Comparison of ENCODE assay signal across 20 cellular contexts in the genomic region with DNA sequence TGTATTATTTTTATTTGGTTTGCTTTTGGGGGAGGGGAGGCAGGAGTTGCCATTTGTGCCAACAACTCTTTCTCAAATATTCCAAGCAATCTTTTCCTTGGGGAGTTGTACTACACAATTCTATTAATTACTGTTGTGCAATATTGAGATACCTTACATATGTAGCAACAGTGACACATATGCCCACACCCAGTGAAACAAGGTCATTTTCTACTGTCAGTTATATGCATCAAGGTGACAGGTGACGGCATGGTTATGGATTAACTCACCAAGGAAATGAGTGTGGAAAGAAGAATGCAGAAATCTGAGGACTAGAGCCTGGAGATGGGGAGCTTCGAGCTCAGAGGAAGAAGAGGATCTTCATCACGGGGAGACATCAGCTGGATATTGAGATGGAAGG. TPM values are rescaled to one million over a fixed set of nuclear protein-coding genes. Genes with fewer than 3 reads are reported as not detected.
DNase-seq lines count a peak whose midpoint lies in the region; ATAC-seq and TF ChIP-seq lines count a peak whose summit lies in the region.
"Had no signal": no experiment of that assay in that cellular context is flagged by ENCODE, and none has a peak within 500 bp of the region (broad histone marks: within the 10 kb centered on the region; RNA-seq: fewer than 3 reads in every experiment).

No MANE protein-coding gene starts in this region.

- H2BK15ac ChIP-seq in IMR-90 (ENCODE audit: low read depth, low read length): no peak overlapping the region

- no peak overlapping the region for H3K4me2 ChIP-seq in IMR-90 (ENCODE audit: low read depth, low read length)

- H2BK120ac ChIP-seq in IMR-90 (ENCODE audit: low read depth, low read length): no peak overlapping the region

- dilution Hi-C loops in IMR-90 (cut with HindIII; ENCODE audit: low sequenced_read_pairs, unreplicated experiment): no loop called here

- no peak overlapping the region for H2BK20ac ChIP-seq in IMR-90 (ENCODE audit: low read depth, low read length)

- no CpG with 5 or more reads among the region's 3 CpGs for WGBS in IMR-90 (ENCODE audit: extremely low coverage in 2 of 2, insufficient read length in 1 of 2), 2 experiments
- WGBS in body of pancreas, 2 donors: 39 to 49% methylated on average over 3 of the region's 3 CpGs

- no TSS peak for BruUV-seq in IMR-90 (replicated peaks; lab: Mats Ljungman, UMichigan)

- H4K20me1 ChIP-seq in IMR-90 (ENCODE audit: insufficient read depth, low read length): no peaks in the 10 kb centered on the region

- no peak overlapping the region for H3K4me3 ChIP-seq in IMR-90 (ENCODE audit: insufficient read depth, low read depth, low read length)
- H3K4me3 ChIP-seq in body of pancreas: no peak overlapping the region
- H3K4me3 ChIP-seq: heart left ventricle had no signal

- no peak overlapping the region for H4K5ac ChIP-seq in IMR-90 (ENCODE audit: low read depth, low read length)

- TF ChIP-seq POLR2A in IMR-90 (IDR thresholded peaks at IDR 0.05; ENCODE audit: low read depth, low read length) (no peak), body of pancreas (IDR thresholded peaks at IDR 0.05) (no peak)

- H3K36me3 ChIP-seq in IMR-90 (ENCODE audit: control insufficient read depth, insufficient read depth, low read length) (no peaks in the 10 kb centered on the region), body of pancreas (replicated peaks in 1 of 2; ENCODE audit: insufficient read depth in 1 of 2, low read depth in 2 of 2) (no peaks in the 10 kb centered on the region)
- H3K36me3 ChIP-seq: heart left ventricle had no signal

- ATAC-seq in IMR-90 (ENCODE audit: low read depth) (no peak), body of pancreas (peak; percentile 69), omental fat pad (ENCODE audit: low FRiP score) (peak; percentile 81), GM18861 (IDR thresholded peaks at IDR 0.05; ENCODE audit: unreplicated experiment) (no peak)
- ATAC-seq: activated T-cell treated with anti-CD3 and anti-CD28 coated beads, Interleukin-2, amount 50 U/mL, for 72 hours had no signal

- H3K27ac ChIP-seq in IMR-90 (ENCODE audit: insufficient read depth, low read length) (no peak overlapping the region), body of pancreas (peak overlapping the region in 3 of 4 donors; percentile 73 to 90 (median 81))

- H4K91ac ChIP-seq in IMR-90 (ENCODE audit: insufficient read depth, low read depth, low read length): no peak overlapping the region

- H3K36me3 Mint-ChIP-seq in glutamatergic neuron (ENCODE audit: unreplicated experiment): no peaks in the 10 kb centered on the region

- H3K4me3 Mint-ChIP-seq in glutamatergic neuron (ENCODE audit: unreplicated experiment): no peak overlapping the region
- H3K4me3 Mint-ChIP-seq: activated T-cell treated with anti-CD3 and anti-CD28 coated beads, Interleukin-2, amount 50 U/mL, for 72 hours; H9; stimulated activated naive CD8-positive, alpha-beta T cell treated with anti-CD3 and anti-CD28 coated beads, Interleukin-15, Interleukin-2, amounts not matched to agents 100 ng/mL and 50 ng/mL, for 24 hours had no signal

- POLR2A ChIA-PET in IMR-90 (lab: Charles Lee; ENCODE audit: unreplicated experiment): no interaction called here

- H3K9me1 ChIP-seq in IMR-90 (ENCODE audit: insufficient read depth, low read length): no peaks in the 10 kb centered on the region

- no peak overlapping the region for H2BK5ac ChIP-seq in IMR-90 (ENCODE audit: low read depth, low read length, poor library complexity, severe bottlenecking)

- no peak overlapping the region for H2AFZ ChIP-seq in IMR-90 (replicated peaks; ENCODE audit: low read length, poor library complexity)

- no peak overlapping the region for H3K56ac ChIP-seq in IMR-90 (ENCODE audit: extremely low read depth, insufficient read depth, low read length)

- no peaks in the 10 kb centered on the region for H3K9me3 Mint-ChIP-seq in glutamatergic neuron (ENCODE audit: unreplicated experiment)
- H3K9me3 Mint-ChIP-seq: activated T-cell treated with anti-CD3 and anti-CD28 coated beads, Interleukin-2, amount 50 U/mL, for 72 hours; H9; stimulated activated naive CD8-positive, alpha-beta T cell treated with anti-CD3 and anti-CD28 coated beads, Interleukin-15, Interleukin-2, amounts not matched to agents 100 ng/mL and 50 ng/mL, for 24 hours had no signal

- H3K23ac ChIP-seq in IMR-90 (ENCODE audit: low read depth, low read length): no peak overlapping the region

- no peak overlapping the region for H3K9ac ChIP-seq in IMR-90 (ENCODE audit: low read depth, low read length)

- H3K14ac ChIP-seq in IMR-90 (replicated peaks; ENCODE audit: low read depth, low read length): no peak overlapping the region

- H3K4me1 ChIP-seq in IMR-90 (ENCODE audit: control insufficient read depth, insufficient read depth, low read length) (peaks cover 1% of the 10 kb centered on the region; the same call in 1 of the 2 replicates), body of pancreas (peaks cover 35% of the 10 kb centered on the region)

- H3K27me3 ChIP-seq in IMR-90 (ENCODE audit: control insufficient read depth, insufficient read depth, low read length) (peaks cover 28% of the 10 kb centered on the region), body of pancreas (no peaks in the 10 kb centered on the region)
- H3K27me3 ChIP-seq: heart left ventricle had no signal

- no peak overlapping the region for H3K18ac ChIP-seq in IMR-90 (ENCODE audit: low read depth, low read length)

- H4K8ac ChIP-seq in IMR-90 (ENCODE audit: low read depth in 2 of 2, low read length in 2 of 2): no peak overlapping the region

- no peak overlapping the region for H2AK9ac ChIP-seq in IMR-90 (replicated peaks; ENCODE audit: low read depth, low read length, poor library complexity)

- TF ChIP-seq CTCF in IMR-90 (conservative IDR thresholded peaks at IDR 0.05; ENCODE audit: low read depth, low read length) (no peak), body of pancreas (IDR thresholded peaks at IDR 0.05) (no peak), omental fat pad (IDR thresholded peaks at IDR 0.05) (no peak), glutamatergic neuron (IDR thresholded peaks at IDR 0.05; ENCODE audit: partially characterized antibody, unreplicated experiment) (no peak)

- no peaks in the 10 kb centered on the region for H3K9me3 ChIP-seq in IMR-90 (ENCODE audit: control insufficient read depth, insufficient read depth, low read length)
- no peaks in the 10 kb centered on the region for H3K9me3 ChIP-seq in body of pancreas
- H3K9me3 ChIP-seq: heart left ventricle had no signal

- DNase-seq in DMS153 treated with DMSO at 0.1 percent for 48 hours (lab: John Stamatoyannopoulos, UW; ENCODE audit: unreplicated experiment): peak; percentile 41
- no peak for DNase-seq in IMR-90
- DNase-seq in body of pancreas: peak in 2 of 4 donors; percentile 24 to 54
- no peak for DNase-seq in omental fat pad (ENCODE audit: low spot score)
- DNase-seq in glutamatergic neuron: no peak
- DNase-seq in HK-2 (ENCODE audit: unreplicated experiment): no peak
- DNase-seq: activated CD4-positive, alpha-beta T cell treated with anti-CD3 and anti-CD28 coated beads, Interleukin-2, amount 50 U/mL, for 48 hours; activated T-cell treated with anti-CD3 and anti-CD28 coated beads, Interleukin-2, amount 50 U/mL, for 72 hours; amniotic stem cell; cortex of kidney; EL; H9; heart left ventricle; KBM-7; NCI-H1417 treated with DMSO at 0.1 percent for 48 hours had no signal

- H3K27ac Mint-ChIP-seq in glutamatergic neuron (ENCODE audit: unreplicated experiment): no peak overlapping the region
- H3K27ac Mint-ChIP-seq: activated T-cell treated with anti-CD3 and anti-CD28 coated beads, Interleukin-2, amount 50 U/mL, for 72 hours; H9; stimulated activated naive CD8-positive, alpha-beta T cell treated with anti-CD3 and anti-CD28 coated beads, Interleukin-15, Interleukin-2, amounts not matched to agents 100 ng/mL and 50 ng/mL, for 24 hours had no signal

- CTCF ChIA-PET in IMR-90 (lab: Yijun Ruan, JAX): no interaction called here

- peaks cover 3% of the 10 kb centered on the region for H3K27me3 Mint-ChIP-seq in glutamatergic neuron (ENCODE audit: unreplicated experiment)
- H3K27me3 Mint-ChIP-seq: stimulated activated naive CD8-positive, alpha-beta T cell treated with anti-CD3 and anti-CD28 coated beads, Interleukin-15, Interleukin-2, amounts not matched to agents 100 ng/mL and 50 ng/mL, for 24 hours had no signal

- peaks cover 13% of the 10 kb centered on the region for H3K4me1 Mint-ChIP-seq in glutamatergic neuron (ENCODE audit: low read depth, unreplicated experiment)

- H3K4ac ChIP-seq in IMR-90 (ENCODE audit: low read depth, low read length): no peak overlapping the region

- intact Hi-C loops in IMR-90 (cut with micrococcal nuclease): no loop called here
- intact Hi-C loops in body of pancreas (cut with DNase I): no loop called here

- H3K79me1 ChIP-seq in IMR-90 (ENCODE audit: low read depth in 1 of 2, low read length in 2 of 2): no peaks in the 10 kb centered on the region

- H2AK5ac ChIP-seq in IMR-90 (ENCODE audit: low read depth, low read length): no peak overlapping the region

- in situ Hi-C loops in IMR-90 (cut with MboI; ENCODE audit: low sequenced_read_pairs): no loop called here

- TF ChIP-seq RAD21 in IMR-90 (IDR thresholded peaks at IDR 0.05; ENCODE audit: low read length): no peak

RNA-seq across cellular contexts. Expression of gene MSMP, which starts 17.9 kb away (rescaled TPM):
- total RNA-seq in IMR-90 (2012; rRNA removed) (not detected in 2 replicates), body of pancreas (not detected), omental fat pad (not detected), glutamatergic neuron (ENCODE audit: unreplicated experiment) (not detected)
- not detected in 2 replicates for polyA plus RNA-seq in IMR-90 (2012; rRNA removed)
- polyA plus RNA-seq in IMR-90 (2012; cell fraction: cytosol; rRNA removed): not detected in 2 replicates
- polyA plus RNA-seq in IMR-90 (2012; cell fraction: nucleus; rRNA removed; ENCODE audit: low replicate concordance): not detected in 2 replicates
- total RNA-seq: activated T-cell treated with anti-CD3 and anti-CD28 coated beads, Interleukin-2, amount 50 U/mL, for 72 hours; heart left ventricle; kidney epithelial cell; mononuclear cell; SK-MEL-5 had no signal

RNA-seq across cellular contexts. Expression of gene NPR2, which starts 19.4 kb away (rescaled TPM):
- 5.2 and 6.4 TPM in 2 replicates for total RNA-seq in IMR-90 (2012; rRNA removed)
- polyA plus RNA-seq in IMR-90 (2012; rRNA removed): 29.9 and 35.7 TPM in 2 replicates
- 12.3 and 21.9 TPM in 2 replicates for polyA plus RNA-seq in IMR-90 (2012; cell fraction: cytosol; rRNA removed)
- polyA plus RNA-seq in IMR-90 (2012; cell fraction: nucleus; rRNA removed; ENCODE audit: low replicate concordance): 47.1 and 127 TPM in 2 replicates
- total RNA-seq in body of pancreas: 10 to 100 TPM in 1 of 2 donors, 1 to 10 TPM in 1; 5.4 to 20.1 TPM
- total RNA-seq in omental fat pad: 10 to 100 TPM; 13.7 to 28.2 (median 24.3) TPM
- total RNA-seq in glutamatergic neuron (ENCODE audit: unreplicated experiment): 357 TPM

RNA-seq across cellular contexts. Expression of gene RGP1, which starts 22.9 kb away (rescaled TPM):
- total RNA-seq in IMR-90 (2012; rRNA removed) (10.2 and 10.8 TPM in 2 replicates), body of pancreas (10 to 100 TPM; 15.3 to 18.1 TPM), omental fat pad (10 to 100 TPM; 12.7 to 19.2 (median 17.5) TPM), glutamatergic neuron (ENCODE audit: unreplicated experiment) (44.0 TPM)
- polyA plus RNA-seq in IMR-90 (2012; rRNA removed): 13.5 and 14.3 TPM in 2 replicates
- 7.7 and 11.0 TPM in 2 replicates for polyA plus RNA-seq in IMR-90 (2012; cell fraction: cytosol; rRNA removed)
- polyA plus RNA-seq in IMR-90 (2012; cell fraction: nucleus; rRNA removed; ENCODE audit: low replicate concordance): 23.7 and 25.1 TPM in 2 replicates

RNA-seq across cellular contexts. Expression of gene GBA2, which starts 22.9 kb away (rescaled TPM):
- total RNA-seq in IMR-90 (2012; rRNA removed): 14.2 and 18.1 TPM in 2 replicates
- polyA plus RNA-seq in IMR-90 (2012; rRNA removed): 37.0 and 38.2 TPM in 2 replicates
- polyA plus RNA-seq in IMR-90 (2012; cell fraction: cytosol; rRNA removed): 16.3 and 18.2 TPM in 2 replicates
- polyA plus RNA-seq in IMR-90 (2012; cell fraction: nucleus; rRNA removed; ENCODE audit: low replicate concordance): 206 and 250 TPM in 2 replicates
- total RNA-seq in body of pancreas: 100 to 1,000 TPM in 1 of 2 donors, 10 to 100 TPM in 1; 54.2 to 111 TPM
- total RNA-seq in omental fat pad: 10 to 100 TPM; 33.7 to 94.7 (median 57.9) TPM
- 287 TPM for total RNA-seq in glutamatergic neuron (ENCODE audit: unreplicated experiment)

RNA-seq across cellular contexts. Expression of gene CREB3, which starts 39.5 kb away (rescaled TPM):
- total RNA-seq in IMR-90 (2012; rRNA removed) (105 and 106 TPM in 2 replicates), body of pancreas (10 to 100 TPM; 31.9 to 32.6 TPM), omental fat pad (10 to 100 TPM; 43.2 to 48.3 (median 45.8) TPM), glutamatergic neuron (ENCODE audit: unreplicated experiment) (32.0 TPM)
- polyA plus RNA-seq in IMR-90 (2012; rRNA removed): 54.9 and 60.7 TPM in 2 replicates
- polyA plus RNA-seq in IMR-90 (2012; cell fraction: cytosol; rRNA removed): 86.1 and 133 TPM in 2 replicates
- 30.7 and 40.3 TPM in 2 replicates for polyA plus RNA-seq in IMR-90 (2012; cell fraction: nucleus; rRNA removed; ENCODE audit: low replicate concordance)

Comparison
In these comparisons a context has a peak if more than half of its experiments do, and no peak if none do; other contexts are left out.
1. ATAC-seq: peak in body of pancreas (single experiment) and omental fat pad (single experiment); none in IMR-90 (single experiment) and GM18861 (single experiment).
2. RNA of gene NPR2, which starts 19.4 kb away (total RNA-seq): 357 TPM in glutamatergic neuron (single experiment); 13.7 to 28.2 TPM in omental fat pad, 5.4 to 20.1 TPM in body of pancreas and 5.2 to 6.4 TPM in IMR-90; every median in the first group is over 10 times any median in the second.